ENCODE assay signal across 15 cellular contexts in the genomic region with DNA sequence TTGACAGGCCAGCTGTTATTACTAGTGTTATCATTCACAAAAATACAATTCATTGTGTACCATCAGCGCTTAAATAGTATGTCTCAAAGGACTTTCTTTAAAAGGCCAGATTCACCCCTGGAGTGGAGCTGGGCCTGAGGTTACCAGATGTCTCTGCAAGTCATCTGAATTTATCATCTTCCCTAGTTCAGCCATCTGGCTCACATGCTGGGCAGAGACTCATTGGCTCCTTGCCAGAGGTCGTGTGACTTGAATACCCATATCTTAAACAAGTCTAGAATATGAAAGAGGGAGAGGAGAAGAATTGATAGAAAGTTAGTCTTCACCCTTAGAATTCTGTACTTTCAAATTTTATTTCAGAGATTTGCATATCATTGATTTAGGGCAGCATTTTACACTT. TPM values are rescaled to one million over a fixed set of nuclear protein-coding genes. Genes with fewer than 3 reads are reported as not detected.
A peak's percentile ranks its signal among the peaks of the same experiment; 100 is the strongest.
DNase-seq lines count a peak whose midpoint lies in the region; ATAC-seq and TF ChIP-seq lines count a peak whose summit lies in the region.
"Had no signal": no experiment of that assay in that cellular context is flagged by ENCODE, and none has a peak within 500 bp of the region (broad histone marks: within the 10 kb centered on the region; RNA-seq: fewer than 3 reads in every experiment).

No MANE protein-coding gene starts in this region.

- 38 to 41% (median 38%) methylated on average over 2 of the region's 2 CpGs for WGBS in ovary, 3 donors
- WGBS in spleen, 5 donors = 45 to 51% (median 46%) methylated on average over 2 of the region's 2 CpGs

- H3K4me3 ChIP-seq in ovary = no peak overlapping the region
- no peak overlapping the region for H3K4me3 ChIP-seq in brain microvascular endothelial cell (ENCODE audit: low read depth, low read length)
- no peak overlapping the region for H3K4me3 ChIP-seq in spleen
- H3K4me3 ChIP-seq: cardiac muscle cell had no signal

- H3K27ac ChIP-seq in ovary (no peak overlapping the region), brain microvascular endothelial cell (no peak overlapping the region), spleen (no peak overlapping the region)
- H3K27ac ChIP-seq: C4-2B, cardiac muscle cell had no signal

- intact Hi-C loops in ovary (cut with DNase I) = no loop called here
- intact Hi-C loops in spleen (cut with DNase I; ENCODE audit: low total_unique reads) = no loop called here

- H3K9me3 ChIP-seq in ovary = no peaks in the 10 kb centered on the region
- peaks cover 0 to 5% (median 0%) of the 10 kb centered on the region in 8 donors for H3K9me3 ChIP-seq in spleen

- peak; percentile 96 for DNase-seq in DMS 273 (lab: John Stamatoyannopoulos, UW; ENCODE audit: unreplicated experiment)
- DNase-seq in NAMALWA (ENCODE audit: low spot score) = peak; percentile 83
- DNase-seq in SK-MEL-5 (ENCODE audit: low read depth, low spot score) = peak; percentile 44
- DNase-seq in glomerular visceral epithelial cell (ENCODE audit: extremely low spot score) = peak; percentile 25
- DNase-seq in ovary = no peak
- DNase-seq in brain microvascular endothelial cell = no peak
- DNase-seq in spleen = no peak
- DNase-seq: activated CD4-positive, alpha-beta memory T cell treated with anti-CD3 and anti-CD28 coated beads for 36 hours; activated gamma-delta T cell; midbrain; stimulated activated CD4-positive, alpha-beta T cell treated with anti-CD3 and anti-CD28 coated beads, Interleukin-2, amount 100 ng/mL, for 24 hours; T-helper 1 cell had no signal

- H3K27me3 ChIP-seq in ovary (no peaks in the 10 kb centered on the region), brain microvascular endothelial cell (replicated peaks) (no peaks in the 10 kb centered on the region), spleen (replicated peaks in 1 of 7) (no peaks in the 10 kb centered on the region)
- H3K27me3 ChIP-seq: cardiac muscle cell had no signal

- ATAC-seq in GM21723 (IDR thresholded peaks at IDR 0.05; ENCODE audit: unreplicated experiment) = no peak

- H3K36me3 ChIP-seq in ovary = no peaks in the 10 kb centered on the region
- no peaks in the 10 kb centered on the region for H3K36me3 ChIP-seq in brain microvascular endothelial cell (replicated peaks)
- H3K36me3 ChIP-seq in spleen = no peaks in the 10 kb centered on the region
- H3K36me3 ChIP-seq: cardiac muscle cell had no signal

- H3K4me1 ChIP-seq in ovary (ENCODE audit: insufficient read depth) = no peaks in the 10 kb centered on the region
- H3K4me1 ChIP-seq in spleen = no peaks in the 10 kb centered on the region

- no peak for TF ChIP-seq CTCF in ovary (IDR thresholded peaks at IDR 0.05)
- no peak for TF ChIP-seq CTCF in brain microvascular endothelial cell (IDR thresholded peaks at IDR 0.05; ENCODE audit: low read depth, low read length, missing control alignments)
- no peak for TF ChIP-seq CTCF in spleen (IDR thresholded peaks at IDR 0.05 in 8 of 11, conservative IDR thresholded peaks at IDR 0.05 in 3 of 11)

- TF ChIP-seq EP300 in ovary (IDR thresholded peaks at IDR 0.05) = no peak

- no peak for TF ChIP-seq POLR2A in ovary (IDR thresholded peaks at IDR 0.05)
- no peak for TF ChIP-seq POLR2A in spleen (IDR thresholded peaks at IDR 0.05)

- in situ Hi-C loops in SK-MEL-5 (cut with HindIII; ENCODE audit: low pct_unique_long_range_greater_than_20kb, low sequenced_read_pairs) = no loop called here
- in situ Hi-C loops in brain microvascular endothelial cell (cut with HindIII; ENCODE audit: low pct_ligation_motif_present, low sequenced_read_pairs) = no loop called here

RNA-seq across cellular contexts. Expression of gene FMN1, which starts 16.9 kb away (rescaled TPM):
- 87.0 and 96.0 TPM in 2 replicates for total RNA-seq in SK-MEL-5 (2014; rRNA removed; shearing (Covaris generic))
- 42.4 and 63.2 TPM in 2 replicates for polyA plus RNA-seq in SK-MEL-5 (2015; cell fraction: cytosol; rRNA removed)
- polyA plus RNA-seq in SK-MEL-5 (2015; cell fraction: nucleus; rRNA removed) = 44.5 and 58.3 TPM in 2 replicates
- 10 to 100 TPM in 2 of 7 donors, 1 to 10 TPM in 4, under 1 TPM in 1; 0.76 to 16.9 (median 3.3) TPM for total RNA-seq in ovary
- polyA plus RNA-seq in ovary = under 1 TPM; 0.13 to 0.80 TPM
- total RNA-seq in spleen = 10 to 100 TPM in 5 of 7 donors, 1 to 10 TPM in 2; 3.6 to 42.1 (median 19.6) TPM
- under 1 TPM; 0.43 to 0.83 (median 0.71) TPM for polyA plus RNA-seq in spleen

Comparison
In these comparisons a context has a peak if more than half of its experiments do, and no peak if none do; other contexts are left out.
1. DNase-seq: peak in DMS 273 (single experiment), NAMALWA (single experiment), SK-MEL-5 (single experiment) and glomerular visceral epithelial cell (single experiment); none in ovary (0 of 5), brain microvascular endothelial cell (single experiment) and spleen (single experiment).